In genomic region chr7:29987821-29988317, GRCh38 we compare ENCODE assay signal across 8 cellular contexts. TPM values are rescaled to one million over a fixed set of nuclear protein-coding genes. Genes with fewer than 3 reads are reported as not detected.
DNase-seq lines count a peak whose midpoint lies in the region; ATAC-seq and TF ChIP-seq lines count a peak whose summit lies in the region.

No MANE protein-coding gene starts in this region.

- no peak for TF ChIP-seq EP300 in sigmoid colon (IDR thresholded peaks at IDR 0.05)

- H3K9ac ChIP-seq in HUES48 (ENCODE audit: low read depth, low read length): peak overlapping the region; percentile 71
- no peak overlapping the region for H3K9ac ChIP-seq in MM.1S (ENCODE audit: low read length)

- no peak for ATAC-seq in activated CD8-positive, alpha-beta T cell treated with anti-CD3 and anti-CD28 coated beads for 36 hours
- ATAC-seq in HG03439 (IDR thresholded peaks at IDR 0.05; ENCODE audit: unreplicated experiment): no peak

- H3K27me3 Mint-ChIP-seq in activated CD8-positive, alpha-beta T cell treated with anti-CD3 and anti-CD28 coated beads for 36 hours: peaks cover 23% of the 10 kb centered on the region

- H3K4me3 ChIP-seq in DOHH2 (ENCODE audit: low read length): peak overlapping the region; percentile 94
- peak overlapping the region; percentile 97 for H3K4me3 ChIP-seq in HUES48 (ENCODE audit: low read depth, low read length)
- H3K4me3 ChIP-seq in sigmoid colon: peak overlapping the region in 3 of 4 donors; percentile 86 to 99 (median 95)
- no peak overlapping the region for H3K4me3 ChIP-seq in MM.1S (ENCODE audit: low read length)

- no peaks in the 10 kb centered on the region for H4K20me1 ChIP-seq in DOHH2 (ENCODE audit: control insufficient read depth, insufficient read depth, low read depth, low read length)
- H4K20me1 ChIP-seq in MM.1S (ENCODE audit: insufficient read depth, low read length): no peaks in the 10 kb centered on the region

- H3K4me2 ChIP-seq in DOHH2 (ENCODE audit: low read length) (peak overlapping the region; percentile 70), MM.1S (ENCODE audit: low read depth, low read length) (no peak overlapping the region)

- H3K4me1 ChIP-seq in DOHH2 (ENCODE audit: control insufficient read depth, low read length) (peaks cover 48% of the 10 kb centered on the region), HUES48 (ENCODE audit: control insufficient read depth, insufficient read depth, low read length) (peaks cover 11% of the 10 kb centered on the region), sigmoid colon (peaks cover 0 to 27% (median 15%) of the 10 kb centered on the region in 4 donors), MM.1S (ENCODE audit: low read length) (no peaks in the 10 kb centered on the region)

- TF ChIP-seq POLR2A in sigmoid colon (IDR thresholded peaks at IDR 0.05): no peak

- H3K9me3 Mint-ChIP-seq in activated CD8-positive, alpha-beta T cell treated with anti-CD3 and anti-CD28 coated beads for 36 hours: peaks cover 1% of the 10 kb centered on the region

- H3K27me3 ChIP-seq in DOHH2 (ENCODE audit: control insufficient read depth, low read length) (no peaks in the 10 kb centered on the region), HUES48 (ENCODE audit: control insufficient read depth, insufficient read depth, low read length) (no peaks in the 10 kb centered on the region), sigmoid colon (no peaks in the 10 kb centered on the region), MM.1S (replicated peaks; ENCODE audit: insufficient read depth, low read length) (peaks cover 5% of the 10 kb centered on the region; the same call in 1 of the 2 replicates)

- peak overlapping the region; percentile 76 for H3K4me3 Mint-ChIP-seq in activated CD8-positive, alpha-beta T cell treated with anti-CD3 and anti-CD28 coated beads for 36 hours

- no peaks in the 10 kb centered on the region for H3K36me3 ChIP-seq in DOHH2 (ENCODE audit: control insufficient read depth, low read length)
- H3K36me3 ChIP-seq in HUES48 (ENCODE audit: control insufficient read depth, insufficient read depth, low read length): no peaks in the 10 kb centered on the region; the same call in 1 of the 2 replicates
- H3K36me3 ChIP-seq in sigmoid colon: no peaks in the 10 kb centered on the region
- H3K36me3 ChIP-seq in MM.1S (replicated peaks; ENCODE audit: insufficient read depth, low read length): no peaks in the 10 kb centered on the region

- no peaks in the 10 kb centered on the region for H3K9me3 ChIP-seq in DOHH2 (ENCODE audit: control insufficient read depth, insufficient read depth, low read length)
- H3K9me3 ChIP-seq in HUES48 (ENCODE audit: control insufficient read depth, insufficient read depth, low read length): no peaks in the 10 kb centered on the region
- peaks cover 0 to under 1% (median 0%) of the 10 kb centered on the region in 4 donors for H3K9me3 ChIP-seq in sigmoid colon
- H3K9me3 ChIP-seq in MM.1S (replicated peaks; ENCODE audit: insufficient read depth, low read length): no peaks in the 10 kb centered on the region

- H3K79me2 ChIP-seq in DOHH2 (ENCODE audit: control insufficient read depth, low read length): peaks cover 67% of the 10 kb centered on the region
- H3K79me2 ChIP-seq in MM.1S (ENCODE audit: low read length): no peaks in the 10 kb centered on the region

- 66% methylated on average over 8 of the region's 8 CpGs for WGBS in sigmoid colon, 2 donors

- H3F3A ChIP-seq in DOHH2 (ENCODE audit: control insufficient read depth, insufficient read depth) (peaks cover 34% of the 10 kb centered on the region), MM.1S (ENCODE audit: insufficient read depth, low read length) (no peaks in the 10 kb centered on the region)

- CTCF ChIA-PET in activated CD8-positive, alpha-beta T cell treated with anti-CD3 and anti-CD28 coated beads for 36 hours (lab: Charles Lee): interaction anchor here (1.8 kb wide), 1 partner anchor 11 kb away, joined by 6 read pairs; no protein-coding TSS in a partner anchor

- no peaks in the 10 kb centered on the region for H3K36me3 Mint-ChIP-seq in activated CD8-positive, alpha-beta T cell treated with anti-CD3 and anti-CD28 coated beads for 36 hours (ENCODE audit: low read depth)

- H3K27ac ChIP-seq in DOHH2 (ENCODE audit: low read depth, low read length): peak overlapping the region; percentile 71
- peak overlapping the region; percentile 93 for H3K27ac ChIP-seq in HUES48 (ENCODE audit: low read depth, low read length)
- peak overlapping the region; percentile 84 to 98 (median 91) for H3K27ac ChIP-seq in sigmoid colon
- H3K27ac ChIP-seq in MM.1S (ENCODE audit: low read length): no peak overlapping the region

- no peak overlapping the region for H2AFZ ChIP-seq in MM.1S (ENCODE audit: low read length)

- no peak for DNase-seq in activated CD8-positive, alpha-beta T cell treated with anti-CD3 and anti-CD28 coated beads for 36 hours
- DNase-seq in glomerular visceral epithelial cell (ENCODE audit: extremely low spot score) (peak; percentile 79), sigmoid colon (no peak), Kasumi-1 (lab: John Stamatoyannopoulos, UW) (no peak), MM.1S (no peak)

- POLR2A ChIA-PET in activated CD8-positive, alpha-beta T cell treated with anti-CD3 and anti-CD28 coated beads for 36 hours (lab: Charles Lee): interaction anchor here (0.8 to 1.6 kb wide), 3 partner anchors 10 to 40 kb away, joined by 3 read pairs; no protein-coding TSS in a partner anchor

- H3K9me2 ChIP-seq in DOHH2 (replicated peaks; ENCODE audit: control insufficient read depth, low read length) (no peaks in the 10 kb centered on the region), MM.1S (replicated peaks; ENCODE audit: insufficient read depth, low read length) (no peaks in the 10 kb centered on the region)

- peak overlapping the region; percentile 86 for H3K27ac Mint-ChIP-seq in activated CD8-positive, alpha-beta T cell treated with anti-CD3 and anti-CD28 coated beads for 36 hours

- TF ChIP-seq CTCF in DOHH2 (IDR thresholded peaks at IDR 0.05; ENCODE audit: low read depth, low read length, poor library complexity, severe bottlenecking): no peak
- TF ChIP-seq CTCF in activated CD8-positive, alpha-beta T cell treated with anti-CD3 and anti-CD28 coated beads for 36 hours (IDR thresholded peaks at IDR 0.05): no peak
- no peak for TF ChIP-seq CTCF in sigmoid colon (IDR thresholded peaks at IDR 0.05)
- TF ChIP-seq CTCF in MM.1S (IDR thresholded peaks at IDR 0.05; ENCODE audit: low read length): no peak

- intact Hi-C loops in activated CD8-positive, alpha-beta T cell treated with anti-CD3 and anti-CD28 coated beads for 36 hours (cut with micrococcal nuclease): no loop called here
- intact Hi-C loops in sigmoid colon (cut with DNase I): no loop called here

- H3K4me1 Mint-ChIP-seq in activated CD8-positive, alpha-beta T cell treated with anti-CD3 and anti-CD28 coated beads for 36 hours (ENCODE audit: low read depth): peaks cover 18% of the 10 kb centered on the region

RNA-seq across cellular contexts. Expression of gene SCRN1, which starts 1.7 kb away (rescaled TPM):
- total RNA-seq in activated CD8-positive, alpha-beta T cell treated with anti-CD3 and anti-CD28 coated beads for 36 hours: 10 to 100 TPM; 10.8 to 14.7 TPM
- total RNA-seq in sigmoid colon: 10 to 100 TPM; 44.5 to 55.0 (median 51.0) TPM
- 10 to 100 TPM in 1 of 3 donors, 1 to 10 TPM in 2; 5.1 to 12.8 (median 9.0) TPM for polyA plus RNA-seq in sigmoid colon

RNA-seq across cellular contexts. Expression of gene FKBP14, which starts 38.6 kb away (rescaled TPM):
- total RNA-seq in activated CD8-positive, alpha-beta T cell treated with anti-CD3 and anti-CD28 coated beads for 36 hours: 1 to 10 TPM; 8.8 to 9.0 TPM
- 10 to 100 TPM in 2 of 4 donors, 1 to 10 TPM in 2; 6.3 to 11.4 (median 9.4) TPM for total RNA-seq in sigmoid colon
- 1 to 10 TPM; 1.8 to 4.0 (median 2.4) TPM for polyA plus RNA-seq in sigmoid colon

RNA-seq across cellular contexts. Expression of gene PLEKHA8, which starts 40.3 kb away (rescaled TPM):
- 10 to 100 TPM; 16.8 to 17.1 TPM for total RNA-seq in activated CD8-positive, alpha-beta T cell treated with anti-CD3 and anti-CD28 coated beads for 36 hours
- 10 to 100 TPM in 2 of 4 donors, 1 to 10 TPM in 2; 7.7 to 12.2 (median 9.1) TPM for total RNA-seq in sigmoid colon
- 1 to 10 TPM; 3.2 to 5.2 (median 4.8) TPM for polyA plus RNA-seq in sigmoid colon
